ENCODE assay signal across 1 cellular context in the genomic region with DNA sequence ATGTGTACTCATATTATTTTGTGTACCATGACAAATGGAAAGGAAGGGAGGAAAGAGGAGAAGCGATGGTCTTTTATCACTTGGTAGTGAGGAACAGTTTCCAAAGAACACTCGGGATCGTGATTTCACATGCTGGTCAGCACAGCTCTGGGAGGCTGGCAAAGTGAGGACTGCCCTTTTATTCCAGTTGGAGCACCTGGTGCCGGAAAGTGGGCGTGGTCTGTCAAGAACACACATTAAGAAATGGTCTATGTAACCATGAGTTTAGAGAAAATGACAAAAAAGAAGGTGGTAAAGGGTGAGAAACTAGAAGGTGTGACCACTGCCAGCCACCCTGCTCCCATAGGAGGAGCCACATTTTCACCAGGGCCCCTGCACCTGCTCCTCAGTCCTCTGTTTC.
TF ChIP-seq lines count a peak whose summit lies in the region.

No MANE protein-coding gene starts in this region.

TF ChIP-seq in K562, 482 proteins besides CTCF, POLR2A, EP300 and RAD21:
- TF ChIP-seq, protein P1, sequence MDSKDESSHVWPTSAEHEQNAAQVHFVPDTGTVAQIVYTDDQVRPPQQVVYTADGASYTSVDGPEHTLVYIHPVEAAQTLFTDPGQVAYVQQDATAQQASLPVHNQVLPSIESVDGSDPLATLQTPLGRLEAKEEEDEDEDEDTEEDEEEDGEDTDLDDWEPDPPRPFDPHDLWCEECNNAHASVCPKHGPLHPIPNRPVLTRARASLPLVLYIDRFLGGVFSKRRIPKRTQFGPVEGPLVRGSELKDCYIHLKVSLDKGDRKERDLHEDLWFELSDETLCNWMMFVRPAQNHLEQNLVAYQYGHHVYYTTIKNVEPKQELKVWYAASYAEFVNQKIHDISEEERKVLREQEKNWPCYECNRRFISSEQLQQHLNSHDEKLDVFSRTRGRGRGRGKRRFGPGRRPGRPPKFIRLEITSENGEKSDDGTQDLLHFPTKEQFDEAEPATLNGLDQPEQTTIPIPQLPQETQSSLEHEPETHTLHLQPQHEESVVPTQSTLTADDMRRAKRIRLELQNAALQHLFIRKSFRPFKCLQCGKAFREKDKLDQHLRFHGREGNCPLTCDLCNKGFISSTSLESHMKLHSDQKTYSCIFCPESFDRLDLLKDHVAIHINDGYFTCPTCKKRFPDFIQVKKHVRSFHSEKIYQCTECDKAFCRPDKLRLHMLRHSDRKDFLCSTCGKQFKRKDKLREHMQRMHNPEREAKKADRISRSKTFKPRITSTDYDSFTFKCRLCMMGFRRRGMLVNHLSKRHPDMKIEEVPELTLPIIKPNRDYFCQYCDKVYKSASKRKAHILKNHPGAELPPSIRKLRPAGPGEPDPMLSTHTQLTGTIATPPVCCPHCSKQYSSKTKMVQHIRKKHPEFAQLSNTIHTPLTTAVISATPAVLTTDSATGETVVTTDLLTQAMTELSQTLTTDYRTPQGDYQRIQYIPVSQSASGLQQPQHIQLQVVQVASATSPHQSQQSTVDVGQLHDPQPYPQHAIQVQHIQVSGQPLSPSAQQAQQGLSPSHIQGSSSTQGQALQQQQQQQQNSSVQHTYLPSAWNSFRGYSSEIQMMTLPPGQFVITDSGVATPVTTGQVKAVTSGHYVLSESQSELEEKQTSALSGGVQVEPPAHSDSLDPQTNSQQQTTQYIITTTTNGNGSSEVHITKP (IDR thresholded peaks at IDR 0.05; ENCODE audit: partially characterized antibody) = no peak
- 0 out of 2 replicates have a peak, but pooled peaks have one; percentile 22 for TF ChIP-seq KLF13 (tag; IDR thresholded peaks at IDR 0.05; ENCODE audit: borderline replicate concordance, low read depth)
- TF ChIP-seq TAF1 (IDR thresholded peaks at IDR 0.05; ENCODE audit: control insufficient read depth, extremely low read depth, insufficient read depth, low read length, severe bottlenecking) = no peak
- TF ChIP-seq, protein P2, sequence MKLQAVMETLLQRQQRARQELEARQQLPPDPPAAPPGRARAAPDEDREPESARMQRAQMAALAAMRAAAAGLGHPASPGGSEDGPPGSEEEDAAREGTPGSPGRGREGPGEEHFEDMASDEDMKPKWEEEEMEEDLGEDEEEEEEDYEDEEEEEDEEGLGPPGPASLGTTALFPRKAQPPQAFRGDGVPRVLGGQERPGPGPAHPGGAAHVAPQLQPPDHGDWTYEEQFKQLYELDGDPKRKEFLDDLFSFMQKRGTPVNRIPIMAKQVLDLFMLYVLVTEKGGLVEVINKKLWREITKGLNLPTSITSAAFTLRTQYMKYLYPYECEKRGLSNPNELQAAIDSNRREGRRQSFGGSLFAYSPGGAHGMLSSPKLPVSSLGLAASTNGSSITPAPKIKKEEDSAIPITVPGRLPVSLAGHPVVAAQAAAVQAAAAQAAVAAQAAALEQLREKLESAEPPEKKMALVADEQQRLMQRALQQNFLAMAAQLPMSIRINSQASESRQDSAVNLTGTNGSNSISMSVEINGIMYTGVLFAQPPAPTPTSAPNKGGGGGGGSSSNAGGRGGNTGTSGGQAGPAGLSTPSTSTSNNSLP (IDR thresholded peaks at IDR 0.05; ENCODE audit: borderline replicate concordance, low read depth, low read length) = no peak
